In genomic region chr6:103769431-103769830, GRCh38 we compare ENCODE assay signal across 25 cellular contexts.
DNase-seq lines count a peak whose midpoint lies in the region; ATAC-seq and TF ChIP-seq lines count a peak whose summit lies in the region.
"Had no signal": no experiment of that assay in that cellular context is flagged by ENCODE, and none has a peak within 500 bp of the region (broad histone marks: within the 10 kb centered on the region; RNA-seq: fewer than 3 reads in every experiment).

No MANE protein-coding gene starts in this region.

- no peak overlapping the region for H2AK5ac ChIP-seq in mesendoderm (ENCODE audit: low read length)

- no peaks in the 10 kb centered on the region for H3K36me3 ChIP-seq in mesendoderm (ENCODE audit: control insufficient read depth, insufficient read depth, low read length)
- H3K36me3 ChIP-seq: BE2C, HAP-1 had no signal

- peak; percentile 19; the same call in 1 of the 2 replicates for TF ChIP-seq EP300 in Ishikawa (IDR thresholded peaks at IDR 0.05; ENCODE audit: borderline replicate concordance)

- peak; percentile 32 to 79 for DNase-seq in dermis microvascular lymphatic vessel endothelial cell (ENCODE audit: low read depth in 2 of 2)
- DNase-seq in mesendoderm, result peak; percentile 40
- DNase-seq in endothelial cell (ENCODE audit: low spot score), result no peak
- no peak for DNase-seq in left cardiac atrium
- DNase-seq: ACHN; BE2C; Calu3; DMS79 treated with DMSO at 0.1 percent for 48 hours; GM23248; HFFc6; Karpas-422; NCI-H1092 treated with DMSO at 0.1 percent for 48 hours; NCI-H1436 treated with DMSO at 0.1 percent for 48 hours; NCI-H187 treated with DMSO at 0.1 percent for 48 hours; NCI-H2107; NCI-H446 treated with DMSO at 0.1 percent for 48 hours; NCI-H526; NK-92 treated with Interleukin-12 subunit alpha and Interleukin-12 subunit beta, amount 100 ng/mL, for 24 hours; SHP77 treated with DMSO at 0.1 percent for 48 hours had no signal

- no peak overlapping the region for H2BK5ac ChIP-seq in mesendoderm (ENCODE audit: low read length)

- TF ChIP-seq CTCF in endothelial cell (IDR thresholded peaks at IDR 0.05; ENCODE audit: unreplicated experiment), result no peak

- H3K56ac ChIP-seq in mesendoderm (ENCODE audit: low read length), result no peak overlapping the region

- H3K9ac ChIP-seq in mesendoderm (ENCODE audit: low read length), result no peak overlapping the region
- H3K9ac ChIP-seq: GM23248 had no signal

- H2BK15ac ChIP-seq in mesendoderm (replicated peaks; ENCODE audit: low read depth), result no peak overlapping the region

- H3K27ac ChIP-seq in mesendoderm (ENCODE audit: low read depth, low read length), result no peak overlapping the region
- H3K27ac ChIP-seq: GM23248 had no signal

- H3K79me1 ChIP-seq in mesendoderm (ENCODE audit: low read length), result no peaks in the 10 kb centered on the region

- no peak overlapping the region for H3K23ac ChIP-seq in mesendoderm (ENCODE audit: low read length)

- H3K4me3 Mint-ChIP-seq in endothelial cell (ENCODE audit: unreplicated experiment), result no peak overlapping the region
- H3K4me3 Mint-ChIP-seq: CD14-positive monocyte, HFFc6 had no signal

- intact Hi-C loops in left cardiac atrium (cut with DNase I), result no loop called here

- H4K8ac ChIP-seq in mesendoderm (ENCODE audit: low read depth, low read length), result no peak overlapping the region

- H3K9me3 Mint-ChIP-seq in endothelial cell (ENCODE audit: unreplicated experiment), result no peaks in the 10 kb centered on the region

- H3K4ac ChIP-seq in mesendoderm (ENCODE audit: low read depth, low read length), result no peak overlapping the region

- no peaks in the 10 kb centered on the region for H3K36me3 Mint-ChIP-seq in endothelial cell (ENCODE audit: low read depth, unreplicated experiment)
- H3K36me3 Mint-ChIP-seq: CD14-positive monocyte had no signal

- H3K27me3 Mint-ChIP-seq in endothelial cell (ENCODE audit: unreplicated experiment), result no peaks in the 10 kb centered on the region

- H3K79me2 ChIP-seq in mesendoderm (ENCODE audit: control insufficient read depth, insufficient read depth, low read length), result no peaks in the 10 kb centered on the region

- no peaks in the 10 kb centered on the region for H3K27me3 ChIP-seq in mesendoderm (ENCODE audit: insufficient read depth, low read length, poor library complexity)
- H3K27me3 ChIP-seq: BE2C had no signal

- no peak overlapping the region for H3K27ac Mint-ChIP-seq in endothelial cell (ENCODE audit: unreplicated experiment)
- H3K27ac Mint-ChIP-seq: CD14-positive monocyte, HFFc6 had no signal

- no CpG with 5 or more reads among the region's 1 CpG for WGBS in mesendoderm (ENCODE audit: extremely low coverage, insufficient coverage, low lambda C conversion rate)

- no peak overlapping the region for H3K18ac ChIP-seq in mesendoderm (ENCODE audit: low read length)

- no peak overlapping the region for H3K4me2 ChIP-seq in mesendoderm (ENCODE audit: low read length)

- H2BK120ac ChIP-seq in mesendoderm (ENCODE audit: low read depth, low read length), result no peak overlapping the region

- ATAC-seq in HG02981 (IDR thresholded peaks at IDR 0.05; ENCODE audit: unreplicated experiment) (no peak), left cardiac atrium (no peak), GM18498 (IDR thresholded peaks at IDR 0.05; ENCODE audit: unreplicated experiment) (no peak)
- ATAC-seq: Panc1 had no signal

- no peak overlapping the region for H3K4me3 ChIP-seq in mesendoderm (ENCODE audit: low read length)
- H3K4me3 ChIP-seq: GM23248, HAP-1 had no signal

- no peak for TF ChIP-seq RAD21 in Ishikawa (IDR thresholded peaks at IDR 0.05; ENCODE audit: low read depth)

- no peaks in the 10 kb centered on the region for H3K4me1 ChIP-seq in mesendoderm (ENCODE audit: control insufficient read depth, low read depth, low read length)
- H3K4me1 ChIP-seq: HAP-1 had no signal

- no peak overlapping the region for H4K5ac ChIP-seq in mesendoderm (ENCODE audit: low read length)

- no peaks in the 10 kb centered on the region for H3K4me1 Mint-ChIP-seq in endothelial cell (ENCODE audit: unreplicated experiment)
- H3K4me1 Mint-ChIP-seq: CD14-positive monocyte had no signal

TF ChIP-seq in Ishikawa, 13 proteins besides CTCF, POLR2A, EP300 and RAD21:
- TF ChIP-seq CEBPB (IDR thresholded peaks at IDR 0.05) (no peak), EGR1 (IDR thresholded peaks at IDR 0.05) (no peak), ZBTB7A (IDR thresholded peaks at IDR 0.05; ENCODE audit: low read depth) (no peak), NFIC (IDR thresholded peaks at IDR 0.05) (no peak), TEAD4 (IDR thresholded peaks at IDR 0.05) (no peak; the same call in 1 of the 2 replicates), TAF1 (IDR thresholded peaks at IDR 0.05; ENCODE audit: low read depth) (no peak), TCF12 (IDR thresholded peaks at IDR 0.05; ENCODE audit: low read depth) (no peak), FOXM1 (IDR thresholded peaks at IDR 0.05; ENCODE audit: borderline replicate concordance, low read depth) (no peak), CREB1 (IDR thresholded peaks at IDR 0.05; ENCODE audit: low read depth) (no peak)
- TF ChIP-seq, protein P1, sequence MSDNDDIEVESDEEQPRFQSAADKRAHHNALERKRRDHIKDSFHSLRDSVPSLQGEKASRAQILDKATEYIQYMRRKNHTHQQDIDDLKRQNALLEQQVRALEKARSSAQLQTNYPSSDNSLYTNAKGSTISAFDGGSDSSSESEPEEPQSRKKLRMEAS (IDR thresholded peaks at IDR 0.05), result no peak

Comparison
In these comparisons a context has a peak if more than half of its experiments do, and no peak if none do; other contexts are left out.
1. DNase-seq: peak in dermis microvascular lymphatic vessel endothelial cell (2 of 2) and mesendoderm (single experiment); none in endothelial cell (single experiment) and left cardiac atrium (single experiment).